In genomic region chr1:179082308-179083030, GRCh38 we compare ENCODE assay signal across 1 cellular context.
TF ChIP-seq lines count a peak whose summit lies in the region.

No MANE protein-coding gene starts in this region.

TF ChIP-seq in WTC11, 78 proteins besides CTCF, POLR2A, EP300 and RAD21 (continued from another document):
- TF ChIP-seq ZNF281 (CRISPR knock-in tag; IDR thresholded peaks at IDR 0.05) (no peak), MYBL2 (CRISPR knock-in tag; IDR thresholded peaks at IDR 0.05) (no peak), ZNF671 (CRISPR knock-in tag; IDR thresholded peaks at IDR 0.05) (no peak), FOXJ3 (CRISPR knock-in tag; IDR thresholded peaks at IDR 0.05; ENCODE audit: borderline replicate concordance) (no peak), NFYB (CRISPR knock-in tag; conservative IDR thresholded peaks at IDR 0.05; ENCODE audit: low read depth) (no peak), GABPB1 (CRISPR knock-in tag; IDR thresholded peaks at IDR 0.05) (no peak), FOXP4 (CRISPR knock-in tag; IDR thresholded peaks at IDR 0.05) (0 out of 2 replicates have a peak, but pooled peaks have one; percentile 4), JAZF1 (CRISPR knock-in tag; IDR thresholded peaks at IDR 0.05) (no peak), ZNF263 (CRISPR knock-in tag; IDR thresholded peaks at IDR 0.05; ENCODE audit: low read depth) (no peak), ATF1 (CRISPR knock-in tag; IDR thresholded peaks at IDR 0.05) (0 out of 2 replicates have a peak, but pooled peaks have one; percentile 39), ZNF232 (CRISPR knock-in tag; IDR thresholded peaks at IDR 0.05) (no peak), ZBTB43 (CRISPR knock-in tag; IDR thresholded peaks at IDR 0.05) (no peak), ZNF219 (CRISPR knock-in tag; IDR thresholded peaks at IDR 0.05; ENCODE audit: borderline replicate concordance) (0 out of 2 replicates have a peak, but pooled peaks have one; percentile 40), TCF7 (CRISPR knock-in tag; IDR thresholded peaks at IDR 0.05; ENCODE audit: low read depth) (no peak), USF2 (CRISPR knock-in tag; IDR thresholded peaks at IDR 0.05) (peak; percentile 74), RELA (CRISPR knock-in tag; IDR thresholded peaks at IDR 0.05; ENCODE audit: borderline replicate concordance) (no peak), NR1H2 (CRISPR knock-in tag; IDR thresholded peaks at IDR 0.05) (no peak), ELF4 (CRISPR knock-in tag; IDR thresholded peaks at IDR 0.05; ENCODE audit: low read depth) (no peak), TEAD4 (CRISPR knock-in tag; IDR thresholded peaks at IDR 0.05) (no peak), EMX1 (CRISPR knock-in tag; IDR thresholded peaks at IDR 0.05) (no peak), MAX (CRISPR knock-in tag; IDR thresholded peaks at IDR 0.05) (peak; percentile 58; the same call in 1 of the 2 replicates), MXD4 (CRISPR knock-in tag; IDR thresholded peaks at IDR 0.05; ENCODE audit: borderline replicate concordance) (no peak)
- TF ChIP-seq, protein P1, sequence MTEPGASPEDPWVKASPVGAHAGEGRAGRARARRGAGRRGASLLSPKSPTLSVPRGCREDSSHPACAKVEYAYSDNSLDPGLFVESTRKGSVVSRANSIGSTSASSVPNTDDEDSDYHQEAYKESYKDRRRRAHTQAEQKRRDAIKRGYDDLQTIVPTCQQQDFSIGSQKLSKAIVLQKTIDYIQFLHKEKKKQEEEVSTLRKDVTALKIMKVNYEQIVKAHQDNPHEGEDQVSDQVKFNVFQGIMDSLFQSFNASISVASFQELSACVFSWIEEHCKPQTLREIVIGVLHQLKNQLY (CRISPR knock-in tag; IDR thresholded peaks at IDR 0.05): no peak
- TF ChIP-seq, protein P2, sequence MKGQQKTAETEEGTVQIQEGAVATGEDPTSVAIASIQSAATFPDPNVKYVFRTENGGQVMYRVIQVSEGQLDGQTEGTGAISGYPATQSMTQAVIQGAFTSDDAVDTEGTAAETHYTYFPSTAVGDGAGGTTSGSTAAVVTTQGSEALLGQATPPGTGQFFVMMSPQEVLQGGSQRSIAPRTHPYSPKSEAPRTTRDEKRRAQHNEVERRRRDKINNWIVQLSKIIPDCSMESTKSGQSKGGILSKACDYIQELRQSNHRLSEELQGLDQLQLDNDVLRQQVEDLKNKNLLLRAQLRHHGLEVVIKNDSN (CRISPR knock-in tag; IDR thresholded peaks at IDR 0.05): peak; percentile 84
